8 cellular contexts compared by ENCODE assay signal in genomic region chr15:41774062-41774872, GRCh38. TPM values are rescaled to one million over a fixed set of nuclear protein-coding genes. Genes with fewer than 3 reads are reported as not detected.
A peak's percentile ranks its signal among the peaks of the same experiment; 100 is the strongest.
DNase-seq lines count a peak whose midpoint lies in the region; ATAC-seq and TF ChIP-seq lines count a peak whose summit lies in the region.

TSS of gene MAPKBP1 (plus strand) at chr15:41774484. CDS start at chr15:41775276, 792 bp downstream.

- H3K9me3 ChIP-seq in SK-N-SH (no peaks in the 10 kb centered on the region), testis (no peaks in the 10 kb centered on the region)

- H3K9me2 ChIP-seq in SK-N-SH, result no peaks in the 10 kb centered on the region

- H3K4me3 ChIP-seq in SK-N-SH (ENCODE audit: low read depth in 2 of 2, low read length in 1 of 2), result peak within 1 kb of the TSS; percentile 76 to 88
- peak within 1 kb of the TSS; percentile 79 to 92 for H3K4me3 ChIP-seq in testis

- peak within 1 kb of the TSS; percentile 87; the same call in 1 of the 2 replicates for H2AFZ ChIP-seq in SK-N-SH (ENCODE audit: low read depth)

- H3F3A ChIP-seq in SK-N-SH (replicated peaks; ENCODE audit: insufficient read depth), result peaks cover 28% of the 10 kb centered on the region

- H4K20me1 ChIP-seq in SK-N-SH (ENCODE audit: insufficient read depth), result no peaks in the 10 kb centered on the region

- H3K27me3 ChIP-seq in SK-N-SH (ENCODE audit: insufficient read depth) (no peaks in the 10 kb centered on the region), testis (no peaks in the 10 kb centered on the region)

- TF ChIP-seq CTCF in GM10266 (IDR thresholded peaks at IDR 0.05; ENCODE audit: control insufficient read depth, insufficient read depth, low read depth, missing control alignments) (peak; percentile 92), SK-N-SH (IDR thresholded peaks at IDR 0.05) (peak; percentile 75), testis (IDR thresholded peaks at IDR 0.05) (peak; percentile 60 to 72 (median 66))

- H3K4me2 ChIP-seq in SK-N-SH, result peak within 1 kb of the TSS; percentile 97

- intact Hi-C loops in testis (cut with DNase I; ENCODE audit: low total_unique reads), result loop anchor here (5.0 kb wide), 1 partner anchor 38 kb away; no protein-coding TSS in a partner anchor

- H3K79me2 ChIP-seq in SK-N-SH (ENCODE audit: insufficient read depth), result peaks cover 45% of the 10 kb centered on the region

- H3K9ac ChIP-seq in SK-N-SH, result peak within 1 kb of the TSS; percentile 79

- TF ChIP-seq EP300 in SK-N-SH (IDR thresholded peaks at IDR 0.05; ENCODE audit: borderline replicate concordance in 1 of 2, low read depth in 1 of 2, low read length in 1 of 2), result peak; percentile 15 to 48; a peak in 2 of 4 replicates

- H3K36me3 ChIP-seq in SK-N-SH (replicated peaks in 1 of 2; ENCODE audit: control insufficient read depth in 1 of 2, insufficient read depth in 2 of 2, low read length in 1 of 2) (peaks cover 0 to 16% of the 10 kb centered on the region in 2 experiments), testis (ENCODE audit: low read depth, missing control alignments) (no peaks in the 10 kb centered on the region)

- WGBS in SK-N-SH (ENCODE audit: low lambda C conversion rate), result 0% methylated on average over 36 of the region's 62 CpGs
- 0 to 1% methylated on average over 21 to 61 of the region's 62 CpGs for WGBS in testis, 2 donors

- peak; percentile 56 for TF ChIP-seq RAD21 in SK-N-SH (IDR thresholded peaks at IDR 0.05; ENCODE audit: low read length)

- CTCF ChIA-PET in SK-N-SH (lab: Yijun Ruan, JAX), result interaction anchor here (0.6 to 6.9 kb wide), 25 partner anchors 9 to 611 kb away, joined by 3 to 114 read pairs (median 5); no protein-coding TSS in a partner anchor

- ATAC-seq in HG02588 (IDR thresholded peaks at IDR 0.05; ENCODE audit: unreplicated experiment), result peak; percentile 90

- POLR2A ChIA-PET in SK-N-SH (lab: Yijun Ruan, JAX), result interaction anchor here (0.9 to 2.5 kb wide), 6 partner anchors 14 to 216 kb away, joined by 3 to 13 read pairs (median 4); no protein-coding TSS in a partner anchor

- H3K27ac ChIP-seq in SK-N-SH (ENCODE audit: low read depth in 2 of 2, low read length in 1 of 2) (peak within 1 kb of the TSS; percentile 87 to 89), testis (peak within 1 kb of the TSS; percentile 85 to 87)

- DNase-seq in GM10266 (ENCODE audit: extremely low spot score), result peak; percentile 91
- DNase-seq in NCI-H1048 (lab: John Stamatoyannopoulos, UW), result peak; percentile 95
- peak; percentile 94 for DNase-seq in SK-N-SH
- peak; percentile 98 for DNase-seq in activated naive CD4-positive, alpha-beta T cell treated with anti-CD3 and anti-CD28 coated beads, Interleukin-2, amount 50 U/mL, for 16 hours
- peak; percentile 81 for DNase-seq in glomerular endothelial cell (ENCODE audit: extremely low read depth, low read depth, low spot score)
- peak; percentile 97 for DNase-seq in occipital lobe (lab: John Stamatoyannopoulos, UW)
- DNase-seq in testis, result peak; percentile 98

- H3K4me1 ChIP-seq in SK-N-SH (ENCODE audit: control insufficient read depth in 1 of 2, insufficient read depth in 2 of 2, low read depth in 1 of 2, low read length in 1 of 2) (peaks cover 23 to 29% of the 10 kb centered on the region in 2 experiments), testis (peaks cover 51% of the 10 kb centered on the region)

- TF ChIP-seq POLR2A in testis (IDR thresholded peaks at IDR 0.05), result no peak

TF ChIP-seq in SK-N-SH, 30 proteins besides CTCF, POLR2A, EP300 and RAD21 (continues in another document):
- TF ChIP-seq TAF1 (IDR thresholded peaks at IDR 0.05; ENCODE audit: borderline replicate concordance, low read depth, low read length), result peak; percentile 72
- TF ChIP-seq RFX5 (IDR thresholded peaks at IDR 0.05; ENCODE audit: low read length), result 0 out of 2 replicates have a peak, but pooled peaks have one; percentile 44
- peak; percentile 61; the same call in 1 of the 2 replicates for TF ChIP-seq REST (IDR thresholded peaks at IDR 0.05; ENCODE audit: low read depth, low read length)
- TF ChIP-seq PBX3 (IDR thresholded peaks at IDR 0.05), result peak; percentile 23; the same call in 1 of the 2 replicates
- peak; percentile 90; the same call in 1 of the 2 replicates for TF ChIP-seq SIN3A (IDR thresholded peaks at IDR 0.05; ENCODE audit: borderline replicate concordance, low read depth, low read length)
- peak; percentile 56 for TF ChIP-seq CHD2 (IDR thresholded peaks at IDR 0.05; ENCODE audit: low read length, partially characterized antibody)
- TF ChIP-seq USF2 (IDR thresholded peaks at IDR 0.05; ENCODE audit: borderline replicate concordance, low read depth, low read length), result no peak
- no peak for TF ChIP-seq USF1 (IDR thresholded peaks at IDR 0.05; ENCODE audit: borderline replicate concordance, low read depth)
- TF ChIP-seq TCF12 (IDR thresholded peaks at IDR 0.05), result peak; percentile 52; the same call in 1 of the 2 replicates
- peak; percentile 51; the same call in 1 of the 2 replicates for TF ChIP-seq ELF1 (IDR thresholded peaks at IDR 0.05)
- peak; percentile 69; the same call in 1 of the 2 replicates for TF ChIP-seq FOXJ3 (CRISPR knock-in tag; IDR thresholded peaks at IDR 0.05)
- TF ChIP-seq MXI1 (IDR thresholded peaks at IDR 0.05; ENCODE audit: low read depth, low read length), result peak; percentile 58
- no peak for TF ChIP-seq FOSL2 (IDR thresholded peaks at IDR 0.05; ENCODE audit: borderline replicate concordance, low read depth)
- TF ChIP-seq GABPA (IDR thresholded peaks at IDR 0.05; ENCODE audit: low read depth), result no peak
- peak; percentile 84; the same call in 1 of the 2 replicates for TF ChIP-seq POLR2AphosphoS5 (IDR thresholded peaks at IDR 0.05; ENCODE audit: low read depth, low read length)
- 0 out of 2 replicates have a peak, but pooled peaks have one; percentile 7 for TF ChIP-seq NRF1 (IDR thresholded peaks at IDR 0.05; ENCODE audit: low read depth, low read length)
- TF ChIP-seq GATA2 (CRISPR knock-in tag; IDR thresholded peaks at IDR 0.05), result peak; percentile 65; the same call in 1 of the 2 replicates

RNA-seq across cellular contexts. Expression of gene MAPKBP1, which starts in this region (rescaled TPM):
- polyA plus RNA-seq in SK-N-SH (2012; rRNA removed) (5.2 and 6.7 TPM in 2 replicates), testis (ENCODE audit: insufficient read depth, low read depth, low replicate concordance) (76.2 TPM)
- polyA plus RNA-seq in SK-N-SH (2012; cell fraction: cytosol; rRNA removed), result 2.0 and 3.1 TPM in 2 replicates
- polyA plus RNA-seq in SK-N-SH (2012; cell fraction: nucleus; rRNA removed), result 28.0 and 28.2 TPM in 2 replicates
- total RNA-seq in glomerular endothelial cell (21.4 and 27.4 TPM in 2 replicates), occipital lobe (32.4 TPM), testis (100 to 1,000 TPM; 156 to 159 TPM)

Comparison
In these comparisons a context has a peak if more than half of its experiments do, and no peak if none do; other contexts are left out.
1. Peak in every context shown above with its lines: DNase-seq, ATAC-seq, H3K4me3 ChIP-seq and H3K27ac ChIP-seq.